9 cellular contexts compared by ENCODE assay signal in genomic region chr1:47435506-47436303, GRCh38. TPM values are rescaled to one million over a fixed set of nuclear protein-coding genes. Genes with fewer than 3 reads are reported as not detected.
DNase-seq lines count a peak whose midpoint lies in the region; ATAC-seq, FAIRE-seq and TF ChIP-seq lines count a peak whose summit lies in the region.
"Had no signal": no experiment of that assay in that cellular context is flagged by ENCODE, and none has a peak within 500 bp of the region (broad histone marks: within the 10 kb centered on the region; RNA-seq: fewer than 3 reads in every experiment).

No MANE protein-coding gene starts in this region.

- H3K4me3 ChIP-seq in GM06990 (replicated peaks; ENCODE audit: low read depth, low read length) (peak overlapping the region; percentile 75; the same call in 1 of the 2 replicates), Loucy (ENCODE audit: low read length, poor library complexity, severe bottlenecking) (peak overlapping the region; percentile 98), K562 (peak overlapping the region; percentile 70), neural progenitor cell (no peak overlapping the region)

- H3K4me1 Mint-ChIP-seq in neural progenitor cell: peaks cover 34% of the 10 kb centered on the region

- H3K9me3 Mint-ChIP-seq in neural progenitor cell: no peaks in the 10 kb centered on the region

- POLR2A ChIA-PET in K562 (lab: Yijun Ruan, JAX): interaction anchor here (0.6 to 1.4 kb wide), 13 partner anchors 8 to 256 kb away, joined by 3 to 9 read pairs (median 4); no protein-coding TSS in a partner anchor

- peaks cover 56% of the 10 kb centered on the region for H3K79me2 ChIP-seq in Loucy (ENCODE audit: insufficient read depth, low read length)
- H3K79me2 ChIP-seq in K562 (ENCODE audit: control insufficient read depth, insufficient read depth, low read length): 0 out of 3 replicates have a peak, but pooled peaks cover 7% of the 10 kb centered on the region
- H3K79me2 ChIP-seq in neural progenitor cell (ENCODE audit: low read depth): no peaks in the 10 kb centered on the region

- H3K9me1 ChIP-seq in K562 (ENCODE audit: control insufficient read depth, insufficient read depth, low read length): no peaks in the 10 kb centered on the region

- no peak for TF ChIP-seq POLR2A in K562 (conservative IDR thresholded peaks at IDR 0.05)

- no peaks in the 10 kb centered on the region for H3F3A ChIP-seq in Loucy (ENCODE audit: low read depth)
- H3F3A ChIP-seq in neural progenitor cell (ENCODE audit: low read depth): peaks cover 36% of the 10 kb centered on the region

- TF ChIP-seq RAD21 in K562 (CRISPR knock-in tag; conservative IDR thresholded peaks at IDR 0.05 in 1 of 2, IDR thresholded peaks at IDR 0.05 in 1 of 2): no peak

- intact Hi-C loops in K562 (cut with micrococcal nuclease): loop anchor here (2.0 to 10.0 kb wide), 6 partner anchors 47 to 292 kb away; partner anchors contain the start of gene CMPK1

- TSS peak; percentile 43 for BruUV-seq in K562 (replicated peaks; lab: Mats Ljungman, UMichigan)

- H3K9me2 ChIP-seq in Loucy (replicated peaks; ENCODE audit: low read depth, low read length): no peaks in the 10 kb centered on the region

- TF ChIP-seq CTCF in GM06990 (IDR thresholded peaks at IDR 0.05; ENCODE audit: insufficient read depth, low read length, poor library complexity, severe bottlenecking) (no peak), Loucy (conservative IDR thresholded peaks at IDR 0.05; ENCODE audit: low read length) (no peak), K562 (IDR thresholded peaks at IDR 0.05 in 2 of 3, conservative IDR thresholded peaks at IDR 0.05 in 1 of 3; ENCODE audit: insufficient read depth in 2 of 3, low read depth in 1 of 3, low read length in 3 of 3) (no peak), neural progenitor cell (IDR thresholded peaks at IDR 0.05) (no peak)

- H3K9ac ChIP-seq in Loucy (ENCODE audit: low read depth, low read length, poor library complexity, severe bottlenecking): peak overlapping the region; percentile 91
- peak overlapping the region; percentile 72 to 99; a peak in 3 of 4 replicates for H3K9ac ChIP-seq in K562 (ENCODE audit: insufficient read depth in 1 of 2, low read depth in 2 of 2, low read length in 2 of 2)
- no peak overlapping the region for H3K9ac ChIP-seq in neural progenitor cell

- FAIRE-seq in K562 (lab: Jason Lieb, UNC): no peak

- H3K27ac ChIP-seq in K562 (ENCODE audit: extremely low read depth, low read depth, low read length): no peak overlapping the region
- H3K27ac ChIP-seq in neural progenitor cell: no peak overlapping the region

- no peak overlapping the region for H2AFZ ChIP-seq in Loucy (ENCODE audit: low read length)
- no peak overlapping the region for H2AFZ ChIP-seq in K562 (ENCODE audit: low read depth, low read length)
- no peak overlapping the region for H2AFZ ChIP-seq in neural progenitor cell (replicated peaks)

- peak overlapping the region; percentile 96 for H3K4me2 ChIP-seq in Loucy (ENCODE audit: low read depth, low read length, poor library complexity, severe bottlenecking)
- peak overlapping the region; percentile 91 for H3K4me2 ChIP-seq in K562 (ENCODE audit: insufficient read depth, low read length)
- H3K4me2 ChIP-seq in neural progenitor cell: no peak overlapping the region

- no peaks in the 10 kb centered on the region for H3K9me3 ChIP-seq in Loucy (ENCODE audit: insufficient read depth, low read depth, low read length)
- no peaks in the 10 kb centered on the region for H3K9me3 ChIP-seq in K562 (replicated peaks; ENCODE audit: control insufficient read depth, insufficient read depth, low read depth, low read length)
- no peaks in the 10 kb centered on the region for H3K9me3 ChIP-seq in neural progenitor cell (ENCODE audit: low read depth)

- H3K27me3 Mint-ChIP-seq in neural progenitor cell (ENCODE audit: insufficient read depth, low read depth): peaks cover 61% of the 10 kb centered on the region

- peak overlapping the region; percentile 82 for H3K4me3 Mint-ChIP-seq in neural progenitor cell

- CTCF ChIA-PET in K562 (lab: Yijun Ruan, JAX; ENCODE audit: low intra/inter-chr PET ratio): interaction anchor here (0.6 to 2.7 kb wide), 3 partner anchors 257 to 291 kb away, joined by 3 to 15 read pairs (median 4); no protein-coding TSS in a partner anchor

- no peaks in the 10 kb centered on the region for H3K36me3 Mint-ChIP-seq in neural progenitor cell

- H3K27me3 ChIP-seq in GM06990 (replicated peaks; ENCODE audit: control insufficient read depth, insufficient read depth, low read length) (no peaks in the 10 kb centered on the region; the same call in 1 of the 2 replicates), Loucy (ENCODE audit: insufficient read depth, low read length, poor library complexity, severe bottlenecking) (peaks cover 6% of the 10 kb centered on the region), K562 (ENCODE audit: control insufficient read depth in 2 of 2, insufficient read depth in 2 of 2, low read length in 2 of 2) (0 out of 5 replicates have a peak, but pooled peaks cover 4 to 8% of the 10 kb centered on the region in 2 experiments), neural progenitor cell (peaks cover 100% of the 10 kb centered on the region)

- ATAC-seq in K562: no peak

- DNase-seq in GM06990 (ENCODE audit: extremely low read depth, insufficient read length) (no peak), K562 (ENCODE audit: extremely low read depth in 1 of 4, low spot score in 3 of 4) (no peak), neural progenitor cell (ENCODE audit: low spot score) (no peak), glomerular visceral epithelial cell (ENCODE audit: extremely low spot score) (no peak), GOT3 (lab: John Stamatoyannopoulos, UW) (no peak), KG1 (lab: John Stamatoyannopoulos, UW) (no peak)

- H4K20me1 ChIP-seq in Loucy (ENCODE audit: insufficient read depth, low read length, poor library complexity, severe bottlenecking) (peaks cover 20% of the 10 kb centered on the region), K562 (replicated peaks; ENCODE audit: control insufficient read depth, insufficient read depth, low read length) (peaks cover 20% of the 10 kb centered on the region), neural progenitor cell (ENCODE audit: low read depth) (peaks cover 52% of the 10 kb centered on the region)

- H3K27ac Mint-ChIP-seq in neural progenitor cell: no peak overlapping the region

- peaks cover 1% of the 10 kb centered on the region for H3K36me3 ChIP-seq in GM06990 (ENCODE audit: control insufficient read depth, insufficient read depth, low read length)
- no peaks in the 10 kb centered on the region for H3K36me3 ChIP-seq in Loucy (ENCODE audit: insufficient read depth, low read length)
- peaks cover 4% of the 10 kb centered on the region; the same call in 2 of the 3 replicates for H3K36me3 ChIP-seq in K562 (ENCODE audit: control insufficient read depth, insufficient read depth, low read length)
- H3K36me3 ChIP-seq in neural progenitor cell: no peaks in the 10 kb centered on the region

- in situ Hi-C loops in K562 (cut with MboI): no loop called here

- WGBS in K562 (ENCODE audit: insufficient coverage, low coverage, missing lambda C conversion rate): 70% methylated on average over 5 of the region's 6 CpGs

- TF ChIP-seq EP300 in K562 (IDR thresholded peaks at IDR 0.05; ENCODE audit: low read length): no peak

- H3K4me1 ChIP-seq in Loucy (ENCODE audit: insufficient read depth, low read length, poor library complexity, severe bottlenecking) (peaks cover 36% of the 10 kb centered on the region), K562 (replicated peaks in 1 of 2; ENCODE audit: control insufficient read depth in 2 of 2, insufficient read depth in 2 of 2, low read length in 2 of 2) (peaks cover 14 to 58% of the 10 kb centered on the region in 2 experiments), neural progenitor cell (peaks cover 24% of the 10 kb centered on the region)

TF ChIP-seq in K562, 482 proteins besides CTCF, POLR2A, EP300 and RAD21 (continues in another document):
- TF ChIP-seq SMAD3 (CRISPR knock-in tag; conservative IDR thresholded peaks at IDR 0.05): no peak
- peak; percentile 68 for TF ChIP-seq RBM25 (IDR thresholded peaks at IDR 0.05; ENCODE audit: low read depth, low read length, severe bottlenecking)

RNA-seq across cellular contexts. Expression of gene FOXD2, which starts 2.1 kb away (rescaled TPM):
- total RNA-seq in K562 (2011; cell fraction: chromatin; rRNA removed; ENCODE audit: low replicate concordance): 0.46 and 0.93 TPM in 2 replicates
- 1.2 TPM in 2 replicates for total RNA-seq in K562 (2011; cell fraction: nucleolus; rRNA removed)
- total RNA-seq in K562 (2011; cell fraction: nucleoplasm; rRNA removed): 0.66 and 0.84 TPM in 2 replicates
- total RNA-seq in K562 (2014; rRNA removed) (1.2 TPM in 2 replicates), K562 (2014; rRNA removed; fragmentation: Illumina TruSeq; extraction: Trizol) (0.22 and 0.26 TPM in 2 replicates), K562 (2015; rRNA removed; fragmentation: Illumina TruSeq; extraction: Trizol) (0.26 and 0.33 TPM in 2 replicates), K562 (2021) (0.86 and 1.2 TPM in 2 replicates), neural progenitor cell (ENCODE audit: low replicate concordance) (0.03 and 0.32 TPM in 2 replicates)
- polyA plus RNA-seq in K562 (2011; rRNA removed) (0.15 and 0.27 TPM in 2 replicates), K562 (2014; fragmentation: Illumina TruSeq; extraction: Trizol) (0.19 and 0.22 TPM in 2 replicates), K562 (2014; fragmentation: Nextera tagmentation; extraction: Ambion mirVana) (under 1 TPM; 0.06 to 0.07 TPM), K562 (2014; rRNA removed) (0.46 and 0.53 TPM in 2 replicates)
- polyA plus RNA-seq in K562 (2011; cell fraction: cytosol; rRNA removed): 0.19 and 0.52 TPM in 2 replicates
- polyA plus RNA-seq in K562 (2011; cell fraction: nucleus; rRNA removed): 0.79 and 1.2 TPM in 2 replicates
- 1.7 and 2.8 TPM in 2 replicates for polyA plus RNA-seq in K562 (2012)
- polyA minus RNA-seq in K562 (2011; rRNA and poly(A)+ RNA removed): 0.12 and 0.14 TPM in 2 replicates
- 0.29 and 0.64 TPM in 2 replicates for polyA minus RNA-seq in K562 (2011; cell fraction: cytosol; rRNA and poly(A)+ RNA removed)
- polyA minus RNA-seq in K562 (2011; cell fraction: nucleus; rRNA and poly(A)+ RNA removed): 0.67 and 1.00 TPM in 2 replicates

RNA-seq across cellular contexts. Expression of gene FOXE3, which starts 19.6 kb away (rescaled TPM):
- total RNA-seq in K562 (2011; cell fraction: chromatin; rRNA removed; ENCODE audit: low replicate concordance): not detected in 2 replicates
- total RNA-seq in K562 (2011; cell fraction: nucleolus; rRNA removed): not detected in 2 replicates
- not detected in 2 replicates for total RNA-seq in K562 (2011; cell fraction: nucleoplasm; rRNA removed)
- not detected in 2 replicates for total RNA-seq in K562 (2014; rRNA removed)
- not detected in 2 replicates for total RNA-seq in K562 (2014; rRNA removed; fragmentation: Illumina TruSeq; extraction: Trizol)
- total RNA-seq in K562 (2015; rRNA removed; fragmentation: Illumina TruSeq; extraction: Trizol): not detected in 2 replicates
- total RNA-seq in K562 (2021): not detected in 2 replicates
- not detected in 2 replicates for polyA plus RNA-seq in K562 (2011; rRNA removed)
- not detected in 2 replicates for polyA plus RNA-seq in K562 (2011; cell fraction: cytosol; rRNA removed)
- polyA plus RNA-seq in K562 (2011; cell fraction: nucleus; rRNA removed): 0.10 TPM in 1 of 2 replicates, not detected in the other
- polyA plus RNA-seq in K562 (2012): 0.04 TPM in 1 of 2 replicates, not detected in the other
- polyA plus RNA-seq in K562 (2014; fragmentation: Illumina TruSeq; extraction: Trizol): not detected in 2 replicates
- polyA plus RNA-seq in K562 (2014; fragmentation: Nextera tagmentation; extraction: Ambion mirVana): not detected
- polyA plus RNA-seq in K562 (2014; rRNA removed): not detected in 2 replicates
- polyA minus RNA-seq in K562 (2011; rRNA and poly(A)+ RNA removed): not detected in 2 replicates
- not detected in 2 replicates for polyA minus RNA-seq in K562 (2011; cell fraction: cytosol; rRNA and poly(A)+ RNA removed)
- not detected in 2 replicates for polyA minus RNA-seq in K562 (2011; cell fraction: nucleus; rRNA and poly(A)+ RNA removed)
- not detected in 2 replicates for total RNA-seq in neural progenitor cell (ENCODE audit: low replicate concordance)
- total RNA-seq: G401, HT-29 had no signal
